Comparison of ENCODE assay signal across 2 cellular contexts in genomic region chr4:182221987-182222386, GRCh38.
TF ChIP-seq lines count a peak whose summit lies in the region.

No MANE protein-coding gene starts in this region.

TF ChIP-seq in WTC11, 78 proteins besides CTCF, POLR2A, EP300 and RAD21:
- TF ChIP-seq AR (CRISPR knock-in tag; IDR thresholded peaks at IDR 0.05) (no peak), NR1H2 (CRISPR knock-in tag; IDR thresholded peaks at IDR 0.05) (no peak), OVOL2 (CRISPR knock-in tag; IDR thresholded peaks at IDR 0.05; ENCODE audit: borderline replicate concordance) (no peak), PRDM15 (CRISPR knock-in tag; IDR thresholded peaks at IDR 0.05) (no peak), FOXP1 (CRISPR knock-in tag; IDR thresholded peaks at IDR 0.05; ENCODE audit: borderline replicate concordance) (no peak), ETV6 (CRISPR knock-in tag; IDR thresholded peaks at IDR 0.05) (no peak), RORB (CRISPR knock-in tag; IDR thresholded peaks at IDR 0.05) (no peak), ZBTB21 (CRISPR knock-in tag; IDR thresholded peaks at IDR 0.05; ENCODE audit: borderline replicate concordance) (no peak), MYBL2 (CRISPR knock-in tag; IDR thresholded peaks at IDR 0.05) (no peak), ZNF425 (CRISPR knock-in tag; conservative IDR thresholded peaks at IDR 0.05) (no peak), ZSCAN18 (CRISPR knock-in tag; IDR thresholded peaks at IDR 0.05) (no peak), CBFB (CRISPR knock-in tag; IDR thresholded peaks at IDR 0.05; ENCODE audit: low read depth) (no peak)
TF ChIP-seq in WTC11: peak in this region for 0.

TF ChIP-seq in H1, 55 proteins besides CTCF, POLR2A, EP300 and RAD21:
- TF ChIP-seq CHD1 (IDR thresholded peaks at IDR 0.05; ENCODE audit: low read depth, low read length), result no peak
- no peak for TF ChIP-seq SRF (IDR thresholded peaks at IDR 0.05; ENCODE audit: low read depth, low read length)
- TF ChIP-seq SP4 (IDR thresholded peaks at IDR 0.05; ENCODE audit: low read length), result no peak
- no peak for TF ChIP-seq TAF1 (IDR thresholded peaks at IDR 0.05; ENCODE audit: low read depth, low read length)
- TF ChIP-seq FOSL1 (IDR thresholded peaks at IDR 0.05; ENCODE audit: insufficient read depth, low read depth, low read length), result no peak
- no peak for TF ChIP-seq CEBPB (IDR thresholded peaks at IDR 0.05; ENCODE audit: low read depth, low read length)
- no peak for TF ChIP-seq CHD7 (IDR thresholded peaks at IDR 0.05; ENCODE audit: insufficient replicate concordance, low read length)
- TF ChIP-seq TAF7 (optimal IDR thresholded peaks at IDR 0.05; ENCODE audit: borderline replicate concordance, low read depth, low read length), result no peak
- no peak for TF ChIP-seq USF2 (IDR thresholded peaks at IDR 0.05; ENCODE audit: low read length)
- no peak for TF ChIP-seq SIX5 (IDR thresholded peaks at IDR 0.05; ENCODE audit: low read depth, low read length)
- TF ChIP-seq TCF12 (IDR thresholded peaks at IDR 0.05; ENCODE audit: low read depth, low read length), result no peak
- no peak for TF ChIP-seq RXRA (IDR thresholded peaks at IDR 0.05; ENCODE audit: insufficient read depth, low read depth, low read length)
- no peak for TF ChIP-seq HDAC2 (IDR thresholded peaks at IDR 0.05; ENCODE audit: borderline replicate concordance in 1 of 2, low read depth in 2 of 2, low read length in 2 of 2)
